19 cellular contexts compared by ENCODE assay signal in the genomic region with DNA sequence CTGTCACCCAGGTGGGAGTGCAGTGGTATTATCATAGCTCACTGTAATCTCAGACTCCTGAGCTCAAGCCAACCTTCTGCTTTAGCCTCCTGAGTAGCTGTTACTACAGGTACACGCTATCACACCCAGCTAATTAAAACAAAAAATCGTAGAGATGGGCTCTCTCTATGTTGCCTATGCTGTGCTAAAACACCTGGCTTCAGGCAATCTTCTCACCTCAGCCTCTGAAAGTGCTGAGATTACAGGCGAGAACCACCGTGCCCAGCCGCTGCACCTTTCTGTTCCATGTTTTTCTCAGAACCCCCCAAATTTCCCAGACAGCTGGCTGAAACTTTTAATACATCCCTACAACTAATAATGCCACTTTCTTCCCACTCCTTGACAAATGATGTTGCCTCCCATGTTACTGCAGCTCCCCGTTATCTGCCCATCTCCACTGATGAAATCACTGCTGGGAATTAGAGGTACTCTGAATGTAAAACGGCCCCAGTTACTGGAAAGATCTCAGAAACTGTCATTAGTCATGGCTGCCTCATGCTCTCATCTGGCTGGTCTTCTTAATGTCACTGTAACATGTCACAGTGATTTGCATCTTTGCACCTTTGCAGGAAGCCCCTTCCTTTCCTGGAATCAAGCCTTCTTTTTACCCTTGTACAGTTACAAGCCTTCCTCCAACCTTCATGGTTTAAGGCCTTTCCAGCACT.
DNase-seq lines count a peak whose midpoint lies in the region; ATAC-seq and TF ChIP-seq lines count a peak whose summit lies in the region.
"Had no signal": no experiment of that assay in that cellular context is flagged by ENCODE, and none has a peak within 500 bp of the region (broad histone marks: within the 10 kb centered on the region; RNA-seq: fewer than 3 reads in every experiment).

No MANE protein-coding gene starts in this region.

- H3K23me2 ChIP-seq in H9 (ENCODE audit: insufficient read length, low read depth, low read length, poor library complexity, severe bottlenecking): no peaks in the 10 kb centered on the region

- no peak overlapping the region for H4K91ac ChIP-seq in H9 (ENCODE audit: insufficient read length, low read depth, low read length)

- no peak overlapping the region for H3K56ac ChIP-seq in H9 (ENCODE audit: insufficient read length, low read depth, low read length)

- H2AFZ ChIP-seq in H9 (ENCODE audit: low read length): no peak overlapping the region

- H2BK12ac ChIP-seq in H9 (ENCODE audit: insufficient read length, low read depth, low read length): no peak overlapping the region

- no peak overlapping the region for H2BK20ac ChIP-seq in H9 (ENCODE audit: low read depth, low read length, poor library complexity, severe bottlenecking)

- H3K36me3 Mint-ChIP-seq in activated naive CD4-positive, alpha-beta T cell treated with anti-CD3 and anti-CD28 coated beads for 36 hours (ENCODE audit: low read depth): no peaks in the 10 kb centered on the region
- peaks cover 4% of the 10 kb centered on the region for H3K36me3 Mint-ChIP-seq in activated naive CD8-positive, alpha-beta T cell treated with anti-CD3 and anti-CD28 coated beads for 36 hours
- no peaks in the 10 kb centered on the region for H3K36me3 Mint-ChIP-seq in H9 (ENCODE audit: insufficient read depth in 1 of 3, low read depth in 3 of 3)

- no peak overlapping the region for H2BK5ac ChIP-seq in H9 (ENCODE audit: insufficient read length, low read length)

- H3K79me2 ChIP-seq in H9 (ENCODE audit: insufficient read depth, low read length): no peaks in the 10 kb centered on the region

- intact Hi-C loops in activated naive CD4-positive, alpha-beta T cell treated with anti-CD3 and anti-CD28 coated beads for 36 hours (cut with micrococcal nuclease): no loop called here

- peaks cover 5% of the 10 kb centered on the region for H3K9me3 Mint-ChIP-seq in activated naive CD4-positive, alpha-beta T cell treated with anti-CD3 and anti-CD28 coated beads for 36 hours
- H3K9me3 Mint-ChIP-seq in activated naive CD8-positive, alpha-beta T cell treated with anti-CD3 and anti-CD28 coated beads for 36 hours: peaks cover 2% of the 10 kb centered on the region
- peaks cover 0 to 2% of the 10 kb centered on the region in 2 experiments; a peak in 1 of 5 replicates for H3K9me3 Mint-ChIP-seq in H9

- peak; percentile 23 for DNase-seq in activated naive CD4-positive, alpha-beta T cell treated with anti-CD3 and anti-CD28 coated beads for 36 hours
- DNase-seq in activated naive CD4-positive, alpha-beta T cell treated with Interleukin-2 at 50 U/mL for 16 hours: no peak
- DNase-seq in activated naive CD8-positive, alpha-beta T cell treated with anti-CD3 and anti-CD28 coated beads for 36 hours: no peak
- DNase-seq in stimulated activated naive CD8-positive, alpha-beta T cell treated with anti-CD3 and anti-CD28 coated beads, Interleukin-15, Interleukin-2, amounts not matched to agents 100 U/mL and 50 U/mL, for 24 hours: no peak
- no peak for DNase-seq in effector CD8-positive, alpha-beta T cell (lab: John Stamatoyannopoulos, UW)
- no peak for DNase-seq in H9
- DNase-seq: BE2C; CD8-positive, alpha-beta memory T cell; DMS79; H7; KG1; NCI-H1048; NCI-H1436 treated with DMSO at 0.1 percent for 48 hours; NCI-H2029 treated with DMSO at 0.1 percent for 48 hours; NCI-H2171 treated with DMSO at 0.1 percent for 48 hours; NCI-H446 treated with DMSO at 0.1 percent for 48 hours; NK-92 treated with Interleukin-12 subunit alpha and Interleukin-12 subunit beta, amount 100 ng/mL, for 24 hours had no signal

- no peak overlapping the region for H3K18ac ChIP-seq in H9 (ENCODE audit: insufficient read length, low read depth, low read length)

- no peak overlapping the region for H4K5ac ChIP-seq in H9 (ENCODE audit: insufficient read length, low read depth, low read length)

- no peak overlapping the region for H4K8ac ChIP-seq in H9 (replicated peaks; ENCODE audit: insufficient read length, low read depth, low read length)

- no peak overlapping the region for H3K9ac ChIP-seq in H9 (ENCODE audit: extremely low read depth, insufficient read length, low read length)

- H3K23ac ChIP-seq in H9 (ENCODE audit: insufficient read length, low read depth, low read length): no peak overlapping the region

- no peak overlapping the region for H3K14ac ChIP-seq in H9 (ENCODE audit: insufficient read depth, low read length)

- peak overlapping the region; percentile 79 for H3K27ac Mint-ChIP-seq in activated naive CD4-positive, alpha-beta T cell treated with anti-CD3 and anti-CD28 coated beads for 36 hours
- H3K27ac Mint-ChIP-seq in activated naive CD8-positive, alpha-beta T cell treated with anti-CD3 and anti-CD28 coated beads for 36 hours: peak overlapping the region; percentile 9
- no peak overlapping the region for H3K27ac Mint-ChIP-seq in H9

- H2BK15ac ChIP-seq in H9 (ENCODE audit: low read depth, low read length): no peak overlapping the region

- H4K20me1 ChIP-seq in H9 (ENCODE audit: control insufficient read depth, insufficient read depth, insufficient read length): no peaks in the 10 kb centered on the region

- H3K4me1 ChIP-seq in H9 (ENCODE audit: insufficient read depth, low read length): no peaks in the 10 kb centered on the region; the same call in 1 of the 2 replicates
- H3K4me1 ChIP-seq: BE2C had no signal

- H3K4me2 ChIP-seq in H9 (ENCODE audit: insufficient read depth, insufficient read length, low read length): no peak overlapping the region

- no peak overlapping the region for H3K4ac ChIP-seq in H9 (ENCODE audit: low read depth, low read length)

- no peak overlapping the region for H3K4me3 Mint-ChIP-seq in activated naive CD4-positive, alpha-beta T cell treated with anti-CD3 and anti-CD28 coated beads for 36 hours
- no peak overlapping the region for H3K4me3 Mint-ChIP-seq in activated naive CD8-positive, alpha-beta T cell treated with anti-CD3 and anti-CD28 coated beads for 36 hours
- H3K4me3 Mint-ChIP-seq in H9: no peak overlapping the region
- H3K4me3 Mint-ChIP-seq: CD8-positive, alpha-beta memory T cell had no signal

- H3K79me1 ChIP-seq in H9 (ENCODE audit: insufficient read depth, low read depth, low read length, poor library complexity, severe bottlenecking): no peaks in the 10 kb centered on the region

- no peak overlapping the region for H3T11ph ChIP-seq in H9 (ENCODE audit: low read length)

- no peak for TF ChIP-seq CTCF in H9 (conservative IDR thresholded peaks at IDR 0.05)

- ATAC-seq in SK-N-SH treated with all-trans-retinoic acid at 6 μM for 48 hours: no peak
- peak; percentile 71 for ATAC-seq in stimulated activated naive CD8-positive, alpha-beta T cell treated with anti-CD3 and anti-CD28 coated beads, Interleukin-15, Interleukin-2, amounts not matched to agents 100 U/mL and 50 U/mL, for 24 hours
- ATAC-seq: HepG2 had no signal

- CTCF ChIA-PET in activated naive CD4-positive, alpha-beta T cell treated with anti-CD3 and anti-CD28 coated beads for 36 hours (lab: Charles Lee): no interaction called here

- no CpG with 5 or more reads among the region's 7 CpGs for WGBS in H9 (ENCODE audit: extremely low coverage, insufficient read length, low lambda C conversion rate)

- no peak overlapping the region for H2BK120ac ChIP-seq in H9 (ENCODE audit: low read depth, low read length, poor library complexity, severe bottlenecking)

- H3K27me3 Mint-ChIP-seq in activated naive CD4-positive, alpha-beta T cell treated with anti-CD3 and anti-CD28 coated beads for 36 hours (ENCODE audit: low read depth): no peaks in the 10 kb centered on the region
- no peaks in the 10 kb centered on the region for H3K27me3 Mint-ChIP-seq in activated naive CD8-positive, alpha-beta T cell treated with anti-CD3 and anti-CD28 coated beads for 36 hours
- H3K27me3 Mint-ChIP-seq in H9 (ENCODE audit: low read depth): no peaks in the 10 kb centered on the region
- H3K27me3 Mint-ChIP-seq: CD8-positive, alpha-beta memory T cell had no signal

- no peaks in the 10 kb centered on the region for H3K27me3 ChIP-seq in H9 (ENCODE audit: insufficient read depth, low read length)
- H3K27me3 ChIP-seq: BE2C had no signal

- no peak overlapping the region for H3K27ac ChIP-seq in H9 (ENCODE audit: insufficient read length, low read depth, low read length)

- no peaks in the 10 kb centered on the region for H3K9me3 ChIP-seq in H9 (ENCODE audit: control insufficient read depth, low read depth, low read length)
- H3K9me3 ChIP-seq: BE2C had no signal

- peaks cover 6% of the 10 kb centered on the region for H3K4me1 Mint-ChIP-seq in activated naive CD4-positive, alpha-beta T cell treated with anti-CD3 and anti-CD28 coated beads for 36 hours (ENCODE audit: low read depth)
- H3K4me1 Mint-ChIP-seq in activated naive CD8-positive, alpha-beta T cell treated with anti-CD3 and anti-CD28 coated beads for 36 hours: peaks cover 12% of the 10 kb centered on the region
- H3K4me1 Mint-ChIP-seq in H9: no peaks in the 10 kb centered on the region
- H3K4me1 Mint-ChIP-seq: CD8-positive, alpha-beta memory T cell had no signal

- H2AK5ac ChIP-seq in H9 (ENCODE audit: insufficient read length, low read length): no peak overlapping the region

TF ChIP-seq in SK-N-SH treated with all-trans-retinoic acid at 6 μM for 48 hours, 23 proteins besides CTCF, POLR2A, EP300 and RAD21:
- TF ChIP-seq, protein P1, sequence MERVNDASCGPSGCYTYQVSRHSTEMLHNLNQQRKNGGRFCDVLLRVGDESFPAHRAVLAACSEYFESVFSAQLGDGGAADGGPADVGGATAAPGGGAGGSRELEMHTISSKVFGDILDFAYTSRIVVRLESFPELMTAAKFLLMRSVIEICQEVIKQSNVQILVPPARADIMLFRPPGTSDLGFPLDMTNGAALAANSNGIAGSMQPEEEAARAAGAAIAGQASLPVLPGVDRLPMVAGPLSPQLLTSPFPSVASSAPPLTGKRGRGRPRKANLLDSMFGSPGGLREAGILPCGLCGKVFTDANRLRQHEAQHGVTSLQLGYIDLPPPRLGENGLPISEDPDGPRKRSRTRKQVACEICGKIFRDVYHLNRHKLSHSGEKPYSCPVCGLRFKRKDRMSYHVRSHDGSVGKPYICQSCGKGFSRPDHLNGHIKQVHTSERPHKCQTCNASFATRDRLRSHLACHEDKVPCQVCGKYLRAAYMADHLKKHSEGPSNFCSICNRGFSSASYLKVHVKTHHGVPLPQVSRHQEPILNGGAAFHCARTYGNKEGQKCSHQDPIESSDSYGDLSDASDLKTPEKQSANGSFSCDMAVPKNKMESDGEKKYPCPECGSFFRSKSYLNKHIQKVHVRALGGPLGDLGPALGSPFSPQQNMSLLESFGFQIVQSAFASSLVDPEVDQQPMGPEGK (CRISPR knock-in tag; IDR thresholded peaks at IDR 0.05; ENCODE audit: borderline replicate concordance): no peak
- TF ChIP-seq ISL1 (CRISPR knock-in tag; IDR thresholded peaks at IDR 0.05) (peak; percentile 76), TCF4 (CRISPR knock-in tag; IDR thresholded peaks at IDR 0.05; ENCODE audit: borderline replicate concordance) (0 out of 2 replicates have a peak, but pooled peaks have one; percentile 32), BACH2 (CRISPR knock-in tag; IDR thresholded peaks at IDR 0.05; ENCODE audit: borderline replicate concordance) (no peak), RARB (CRISPR knock-in tag; IDR thresholded peaks at IDR 0.05) (no peak), ZFP3 (CRISPR knock-in tag; IDR thresholded peaks at IDR 0.05) (0 out of 2 replicates have a peak, but pooled peaks have one; percentile 15)

Comparison
In these comparisons a context has a peak if more than half of its experiments do, and no peak if none do; other contexts are left out.
1. H3K27ac Mint-ChIP-seq: peak in activated naive CD4-positive, alpha-beta T cell treated with anti-CD3 and anti-CD28 coated beads for 36 hours (single experiment) and activated naive CD8-positive, alpha-beta T cell treated with anti-CD3 and anti-CD28 coated beads for 36 hours (single experiment); none in H9 (0 of 3).